In genomic region chrX:39491548-39492297, GRCh38 we compare ENCODE assay signal across 8 cellular contexts.
DNase-seq lines count a peak whose midpoint lies in the region; ATAC-seq lines count a peak whose summit lies in the region.

No MANE protein-coding gene starts in this region.

- peaks cover 11 to 32% (median 19%) of the 10 kb centered on the region in 4 donors for H3K4me1 Mint-ChIP-seq in CD4-positive, alpha-beta memory T cell
- H3K4me1 Mint-ChIP-seq in T-cell: peaks cover 24 to 36% (median 30%) of the 10 kb centered on the region in 3 donors

- POLR2A ChIA-PET in CD4-positive, alpha-beta memory T cell (lab: Charles Lee; ENCODE audit: partially characterized antibody): interaction anchor here (0.7 kb wide), 1 partner anchor 706 kb away, joined by 3 read pairs; no protein-coding TSS in a partner anchor
- POLR2A ChIA-PET in T-cell (lab: Charles Lee): no interaction called here

- DNase-seq in CD4-positive, alpha-beta memory T cell: peak; percentile 40 to 58 (median 49)
- DNase-seq in T-cell (peak; percentile 8 to 62 (median 44)), Ammon's horn (ENCODE audit: low spot score) (no peak), AG08396 (ENCODE audit: low spot score) (no peak), anterior cingulate cortex (lab: John Stamatoyannopoulos, UW) (no peak)
- DNase-seq in activated naive CD4-positive, alpha-beta T cell treated with anti-CD3 and anti-CD28 coated beads, Interleukin-2, amount 50 U/mL, for 72 hours (ENCODE audit: low spot score in 2 of 2): peak in 1 of 2 donors; percentile 11
- DNase-seq in stimulated activated CD8-positive, alpha-beta memory T cell treated with anti-CD3 and anti-CD28 coated beads, Interleukin-12 subunit alpha, Interleukin-12 subunit beta, amount 100 ng/mL, for 24 hours (ENCODE audit: extremely low read depth): peak; percentile 15

- CTCF ChIA-PET in CD4-positive, alpha-beta memory T cell (lab: Charles Lee; ENCODE audit: partially characterized antibody): interaction anchor here (0.8 to 1.5 kb wide), 2 partner anchors 10 to 15 kb away, joined by 3 read pairs; no protein-coding TSS in a partner anchor
- CTCF ChIA-PET in T-cell (lab: Charles Lee): no interaction called here

- no peaks in the 10 kb centered on the region for H3K27me3 ChIP-seq in CD4-positive, alpha-beta memory T cell (ENCODE audit: insufficient read depth, low read length)

- no peak overlapping the region for H3K4me3 ChIP-seq in CD4-positive, alpha-beta memory T cell (ENCODE audit: low read length in 2 of 2)

- H3K27ac Mint-ChIP-seq in CD4-positive, alpha-beta memory T cell: peak overlapping the region in 5 of 7 donors; percentile 9 to 81 (median 58)
- peak overlapping the region; percentile 55 to 71 for H3K27ac Mint-ChIP-seq in T-cell
- peak overlapping the region in 1 of 2 donors; percentile 82 for H3K27ac Mint-ChIP-seq in activated naive CD4-positive, alpha-beta T cell treated with anti-CD3 and anti-CD28 coated beads, Interleukin-2, amount 50 U/mL, for 72 hours

- peak; percentile 57 for ATAC-seq in HG02588 (IDR thresholded peaks at IDR 0.05; ENCODE audit: unreplicated experiment)
- ATAC-seq in T-cell (replicated peaks in 1 of 4): peak; percentile 75 to 99 (median 89)
- ATAC-seq in activated naive CD4-positive, alpha-beta T cell treated with anti-CD3 and anti-CD28 coated beads, Interleukin-2, amount 50 U/mL, for 72 hours: peak; percentile 76

- peak overlapping the region in 7 of 8 donors; percentile 37 to 78 (median 67) for H3K4me3 Mint-ChIP-seq in CD4-positive, alpha-beta memory T cell
- peak overlapping the region; percentile 8 to 62 (median 47) for H3K4me3 Mint-ChIP-seq in T-cell

- no peaks in the 10 kb centered on the region for H3K36me3 ChIP-seq in CD4-positive, alpha-beta memory T cell (ENCODE audit: insufficient read depth, low read length)

- H3K4me1 ChIP-seq in CD4-positive, alpha-beta memory T cell (ENCODE audit: insufficient read depth, low read length): peaks cover 21% of the 10 kb centered on the region

- H3K9me3 ChIP-seq in CD4-positive, alpha-beta memory T cell (ENCODE audit: control insufficient read depth in 1 of 2, low read length in 2 of 2): no peaks in the 10 kb centered on the region

- H3K9me3 Mint-ChIP-seq in CD4-positive, alpha-beta memory T cell: no peaks in the 10 kb centered on the region
- no peaks in the 10 kb centered on the region for H3K9me3 Mint-ChIP-seq in T-cell
- no peaks in the 10 kb centered on the region for H3K9me3 Mint-ChIP-seq in activated naive CD4-positive, alpha-beta T cell treated with anti-CD3 and anti-CD28 coated beads, Interleukin-2, amount 50 U/mL, for 72 hours

- intact Hi-C loops in CD4-positive, alpha-beta memory T cell (cut with micrococcal nuclease): no loop called here

- no peaks in the 10 kb centered on the region for H3K27me3 Mint-ChIP-seq in CD4-positive, alpha-beta memory T cell
- H3K27me3 Mint-ChIP-seq in T-cell: peaks cover 0 to 9% of the 10 kb centered on the region in 2 donors

- no peak overlapping the region for H3K27ac ChIP-seq in CD4-positive, alpha-beta memory T cell (ENCODE audit: low read depth, low read length)

- no peaks in the 10 kb centered on the region for H3K36me3 Mint-ChIP-seq in CD4-positive, alpha-beta memory T cell
- H3K36me3 Mint-ChIP-seq in T-cell: no peaks in the 10 kb centered on the region
- H3K36me3 Mint-ChIP-seq in activated naive CD4-positive, alpha-beta T cell treated with anti-CD3 and anti-CD28 coated beads, Interleukin-2, amount 50 U/mL, for 72 hours: no peaks in the 10 kb centered on the region

Comparison
In these comparisons a context has a peak if more than half of its experiments do, and no peak if none do; other contexts are left out.
1. DNase-seq: peak in CD4-positive, alpha-beta memory T cell (5 of 5), T-cell (34 of 34) and stimulated activated CD8-positive, alpha-beta memory T cell treated with anti-CD3 and anti-CD28 coated beads, Interleukin-12 subunit alpha, Interleukin-12 subunit beta, amount 100 ng/mL, for 24 hours (single experiment); none in Ammon's horn (single experiment), AG08396 (single experiment) and anterior cingulate cortex (0 of 58).
2. Peak in every context shown above with its lines, with median percentiles within 50 percentile points of each other: ATAC-seq.